ENCODE assay signal across 9 cellular contexts in genomic region chr4:7194251-7195137, GRCh38. TPM values are rescaled to one million over a fixed set of nuclear protein-coding genes. Genes with fewer than 3 reads are reported as not detected.
A peak's percentile ranks its signal among the peaks of the same experiment; 100 is the strongest.
DNase-seq lines count a peak whose midpoint lies in the region; ATAC-seq and TF ChIP-seq lines count a peak whose summit lies in the region.
"Had no signal": no experiment of that assay in that cellular context is flagged by ENCODE, and none has a peak within 500 bp of the region (broad histone marks: within the 10 kb centered on the region; RNA-seq: fewer than 3 reads in every experiment).

No MANE protein-coding gene starts in this region.

- H3K4me2 ChIP-seq in PC-3 (ENCODE audit: low read length), result peak overlapping the region; percentile 87

- peaks cover 43% of the 10 kb centered on the region for H3K27me3 Mint-ChIP-seq in activated CD4-positive, alpha-beta T cell treated with anti-CD3 and anti-CD28 coated beads for 36 hours

- H3F3A ChIP-seq in PC-3 (ENCODE audit: low read length, unreplicated experiment), result no peaks in the 10 kb centered on the region

- H3K4me3 ChIP-seq in PC-3 (ENCODE audit: low read length) (peak overlapping the region; percentile 74), fibroblast of the aortic adventitia (ENCODE audit: low read depth, low read length) (no peak overlapping the region)

- peaks cover 49% of the 10 kb centered on the region for H3K4me1 ChIP-seq in PC-3 (ENCODE audit: insufficient read depth, low read length)

- no peak overlapping the region for H3K27ac Mint-ChIP-seq in activated CD4-positive, alpha-beta T cell treated with anti-CD3 and anti-CD28 coated beads for 36 hours
- H3K27ac Mint-ChIP-seq: naive B cell had no signal

- TF ChIP-seq CTCF in PC-3 (conservative IDR thresholded peaks at IDR 0.05; ENCODE audit: low read depth, low read length) (peak; percentile 67), fibroblast of the aortic adventitia (IDR thresholded peaks at IDR 0.05; ENCODE audit: insufficient read depth, low read length) (peak; percentile 65)

- H3K36me3 ChIP-seq in PC-3 (ENCODE audit: low read depth, low read length), result no peaks in the 10 kb centered on the region

- H3K27me3 ChIP-seq in PC-3 (ENCODE audit: low read length), result no peaks in the 10 kb centered on the region

- peaks cover 46% of the 10 kb centered on the region for H3K79me2 ChIP-seq in PC-3 (ENCODE audit: low read length)

- intact Hi-C loops in activated CD4-positive, alpha-beta T cell treated with anti-CD3 and anti-CD28 coated beads for 36 hours (cut with DNase I, micrococcal nuclease), result loop anchor here (5.0 to 10.0 kb wide), 4 partner anchors 143 to 790 kb away; no protein-coding TSS in a partner anchor
- intact Hi-C loops in PC-3 (cut with micrococcal nuclease), result no loop called here

- no peaks in the 10 kb centered on the region for H4K20me1 ChIP-seq in PC-3 (ENCODE audit: low read length)

- no peaks in the 10 kb centered on the region for H3K36me3 Mint-ChIP-seq in activated CD4-positive, alpha-beta T cell treated with anti-CD3 and anti-CD28 coated beads for 36 hours (ENCODE audit: low read depth)
- H3K36me3 Mint-ChIP-seq: naive B cell had no signal

- no peaks in the 10 kb centered on the region for H3K9me3 Mint-ChIP-seq in activated CD4-positive, alpha-beta T cell treated with anti-CD3 and anti-CD28 coated beads for 36 hours (ENCODE audit: low read depth)
- H3K9me3 Mint-ChIP-seq: naive B cell had no signal

- peak; percentile 34 for ATAC-seq in activated CD4-positive, alpha-beta T cell treated with anti-CD3 and anti-CD28 coated beads for 36 hours
- ATAC-seq in PC-3 (peak; percentile 7), GM18868 (IDR thresholded peaks at IDR 0.05; ENCODE audit: unreplicated experiment) (no peak)

- H2AFZ ChIP-seq in PC-3 (ENCODE audit: low read length), result no peak overlapping the region

- CTCF ChIA-PET in activated CD4-positive, alpha-beta T cell treated with anti-CD3 and anti-CD28 coated beads for 36 hours (lab: Charles Lee), result interaction anchor here (0.5 to 3.5 kb wide), 6 partner anchors 8 to 609 kb away, joined by 3 to 13 read pairs (median 4); no protein-coding TSS in a partner anchor
- CTCF ChIA-PET in PC-3 (lab: Charles Lee), result interaction anchor here (0.8 to 1.2 kb wide), 2 partner anchors 12 to 72 kb away, joined by 3 to 7 read pairs; no protein-coding TSS in a partner anchor

- H3K4me1 Mint-ChIP-seq in activated CD4-positive, alpha-beta T cell treated with anti-CD3 and anti-CD28 coated beads for 36 hours, result no peaks in the 10 kb centered on the region

- no peak overlapping the region for H3K4me3 Mint-ChIP-seq in activated CD4-positive, alpha-beta T cell treated with anti-CD3 and anti-CD28 coated beads for 36 hours

- peak; percentile 65 for DNase-seq in activated CD4-positive, alpha-beta T cell treated with anti-CD3 and anti-CD28 coated beads for 36 hours
- DNase-seq in activated CD4-positive, alpha-beta T cell treated with anti-CD3 and anti-CD28 coated beads, Interleukin-2, amount 50 U/mL, for 4 hours, result no peak
- peak; percentile 61 for DNase-seq in PC-3
- DNase-seq in fibroblast of the aortic adventitia (ENCODE audit: low read depth), result no peak
- DNase-seq in retina, result peak; percentile 78
- no peak for DNase-seq in NCI-H2227 treated with DMSO at 0.1 percent for 48 hours (lab: John Stamatoyannopoulos, UW)
- DNase-seq in SW480 (ENCODE audit: low spot score), result no peak
- DNase-seq: naive B cell had no signal

- BruUV-seq in PC-3 (replicated peaks; lab: Mats Ljungman, UMichigan), result no TSS peak

- H3K9me3 ChIP-seq in PC-3 (ENCODE audit: low read length), result no peaks in the 10 kb centered on the region

- POLR2A ChIA-PET in activated CD4-positive, alpha-beta T cell treated with anti-CD3 and anti-CD28 coated beads for 36 hours (lab: Charles Lee), result no interaction called here
- POLR2A ChIA-PET in PC-3 (lab: Charles Lee; ENCODE audit: unreplicated experiment), result no interaction called here

- H3K27ac ChIP-seq in PC-3 (ENCODE audit: low read length), result peak overlapping the region; percentile 32

- peak overlapping the region; percentile 86 for H3K9ac ChIP-seq in PC-3 (ENCODE audit: low read length)

- H3K9me2 ChIP-seq in PC-3 (replicated peaks; ENCODE audit: low read length), result no peaks in the 10 kb centered on the region

RNA-seq across cellular contexts. Expression of gene SORCS2, which starts 2.2 kb away (rescaled TPM):
- under 1 TPM in 1 of 2 experiments, not detected in 1; 0.04 TPM for total RNA-seq in activated CD4-positive, alpha-beta T cell treated with anti-CD3 and anti-CD28 coated beads for 36 hours
- 4.1 and 6.6 TPM in 2 replicates for total RNA-seq in PC-3 (2014; rRNA removed)
- 0.27 and 5.4 TPM in 2 replicates for total RNA-seq in fibroblast of the aortic adventitia (ENCODE audit: low replicate concordance)

Comparison
In these comparisons a context has a peak if more than half of its experiments do, and no peak if none do; other contexts are left out.
1. DNase-seq: peak in activated CD4-positive, alpha-beta T cell treated with anti-CD3 and anti-CD28 coated beads for 36 hours (single experiment), PC-3 (single experiment) and retina (single experiment); none in activated CD4-positive, alpha-beta T cell treated with anti-CD3 and anti-CD28 coated beads, Interleukin-2, amount 50 U/mL, for 4 hours (0 of 2), fibroblast of the aortic adventitia (single experiment), NCI-H2227 treated with DMSO at 0.1 percent for 48 hours (single experiment) and SW480 (single experiment).